ENCODE assay signal across 9 cellular contexts in genomic region chr10:80161321-80162084, GRCh38. TPM values are rescaled to one million over a fixed set of nuclear protein-coding genes. Genes with fewer than 3 reads are reported as not detected.
A peak's percentile ranks its signal among the peaks of the same experiment; 100 is the strongest.
DNase-seq lines count a peak whose midpoint lies in the region; ATAC-seq and TF ChIP-seq lines count a peak whose summit lies in the region.
"Had no signal": no experiment of that assay in that cellular context is flagged by ENCODE, and none has a peak within 500 bp of the region (broad histone marks: within the 10 kb centered on the region; RNA-seq: fewer than 3 reads in every experiment).

No MANE protein-coding gene starts in this region.

- H3K36me3 ChIP-seq in GM06990 (ENCODE audit: control insufficient read depth, insufficient read depth, low read length) = peaks cover 32% of the 10 kb centered on the region
- H3K36me3 ChIP-seq in colonic mucosa = peaks cover 20% of the 10 kb centered on the region

- peaks cover 88% of the 10 kb centered on the region for H3K36me3 Mint-ChIP-seq in activated T-helper 2 cell treated with anti-CD3 and anti-CD28 coated beads, Interferon-gamma antibody, Interleukin-2, Interleukin-4, amounts not matched to agents 10 μg/mL and 5 μg/mL and 100 μg/mL, durations not matched to agents 14 hours and 24 hours and 36 hours (ENCODE audit: low read depth)

- H3K4me3 ChIP-seq in AG04450 (ENCODE audit: low read depth, low read length) (no peak overlapping the region), GM06990 (replicated peaks; ENCODE audit: low read depth, low read length) (no peak overlapping the region), colonic mucosa (no peak overlapping the region)

- H3K27me3 ChIP-seq in AG04450 (ENCODE audit: control insufficient read depth, insufficient read depth, low read length) (no peaks in the 10 kb centered on the region), GM06990 (replicated peaks; ENCODE audit: control insufficient read depth, insufficient read depth, low read length) (no peaks in the 10 kb centered on the region), colonic mucosa (no peaks in the 10 kb centered on the region)

- H3K4me1 Mint-ChIP-seq in activated T-helper 2 cell treated with anti-CD3 and anti-CD28 coated beads, Interferon-gamma antibody, Interleukin-2, Interleukin-4, amounts not matched to agents 10 μg/mL and 5 μg/mL and 100 μg/mL, durations not matched to agents 14 hours and 24 hours and 36 hours (ENCODE audit: low read depth) = peaks cover 15% of the 10 kb centered on the region

- intact Hi-C loops in activated T-helper 2 cell treated with anti-CD3 and anti-CD28 coated beads, Interferon-gamma antibody, Interleukin-2, Interleukin-4, amounts not matched to agents 10 μg/mL and 5 μg/mL and 100 μg/mL, durations not matched to agents 14 hours and 24 hours and 36 hours (cut with micrococcal nuclease) = no loop called here
- intact Hi-C loops in colonic mucosa (cut with DNase I) = loop anchor here (5.0 kb wide), 1 partner anchor 41 kb away; no protein-coding TSS in a partner anchor

- TF ChIP-seq CTCF in AG04450 (IDR thresholded peaks at IDR 0.05; ENCODE audit: low read depth, low read length) (peak; percentile 39), GM06990 (IDR thresholded peaks at IDR 0.05; ENCODE audit: insufficient read depth, low read length, poor library complexity, severe bottlenecking) (peak; percentile 21), RWPE1 (conservative IDR thresholded peaks at IDR 0.05; ENCODE audit: low read depth) (no peak), colonic mucosa (IDR thresholded peaks at IDR 0.05) (no peak)

- DNase-seq in AG04450 (ENCODE audit: low read depth, low spot score) = no peak
- no peak for DNase-seq in GM06990 (ENCODE audit: extremely low read depth, insufficient read length)
- DNase-seq in activated T-helper 2 cell treated with anti-CD3 and anti-CD28 coated beads, Interferon-gamma antibody, Interleukin-2, Interleukin-4, amounts not matched to agents 10 μg/mL and 5 μg/mL and 100 μg/mL, durations not matched to agents 14 hours and 24 hours and 36 hours (ENCODE audit: low spot score) = no peak
- DNase-seq in islet precursor cell = peak; percentile 66
- DNase-seq in RWPE1 (ENCODE audit: low spot score) = no peak
- no peak for DNase-seq in colonic mucosa
- DNase-seq: activated effector memory CD4-positive, alpha-beta T cell treated with Interleukin-2 at 50 U/mL for 16 hours had no signal

- peaks cover 10% of the 10 kb centered on the region for H3K4me1 ChIP-seq in colonic mucosa

- H3K27ac Mint-ChIP-seq in activated T-helper 2 cell treated with anti-CD3 and anti-CD28 coated beads, Interferon-gamma antibody, Interleukin-2, Interleukin-4, amounts not matched to agents 10 μg/mL and 5 μg/mL and 100 μg/mL, durations not matched to agents 14 hours and 24 hours and 36 hours = peak overlapping the region; percentile 25

- no peaks in the 10 kb centered on the region for H3K9me3 Mint-ChIP-seq in activated T-helper 2 cell treated with anti-CD3 and anti-CD28 coated beads, Interferon-gamma antibody, Interleukin-2, Interleukin-4, amounts not matched to agents 10 μg/mL and 5 μg/mL and 100 μg/mL, durations not matched to agents 14 hours and 24 hours and 36 hours

- H3K27me3 Mint-ChIP-seq in activated T-helper 2 cell treated with anti-CD3 and anti-CD28 coated beads, Interferon-gamma antibody, Interleukin-2, Interleukin-4, amounts not matched to agents 10 μg/mL and 5 μg/mL and 100 μg/mL, durations not matched to agents 14 hours and 24 hours and 36 hours (ENCODE audit: low read depth) = no peaks in the 10 kb centered on the region

- ATAC-seq in GM18502 (IDR thresholded peaks at IDR 0.05; ENCODE audit: poor library complexity, unreplicated experiment) (no peak), GM21390 (IDR thresholded peaks at IDR 0.05; ENCODE audit: unreplicated experiment) (no peak)

- H3K27ac ChIP-seq in AG04450 (ENCODE audit: low read depth, low read length) (no peak overlapping the region), RWPE1 (no peak overlapping the region), colonic mucosa (no peak overlapping the region)

- no peak overlapping the region for H3K9ac ChIP-seq in colonic mucosa (ENCODE audit: low read depth in 2 of 2, low read length in 2 of 2)

- H3K4me3 Mint-ChIP-seq in activated T-helper 2 cell treated with anti-CD3 and anti-CD28 coated beads, Interferon-gamma antibody, Interleukin-2, Interleukin-4, amounts not matched to agents 10 μg/mL and 5 μg/mL and 100 μg/mL, durations not matched to agents 14 hours and 24 hours and 36 hours (ENCODE audit: low read depth) = no peak overlapping the region

- H3K9me3 ChIP-seq in AG04450 (ENCODE audit: control insufficient read depth, insufficient read depth, low read length) (no peaks in the 10 kb centered on the region), colonic mucosa (no peaks in the 10 kb centered on the region)

- POLR2A ChIA-PET in AG04450 (lab: Yijun Ruan, JAX) = no interaction called here
- POLR2A ChIA-PET in RWPE1 (lab: Yijun Ruan, JAX; ENCODE audit: low non-redundant PET) = no interaction called here

- CTCF ChIA-PET in AG04450 (lab: Charles Lee) (interaction anchor here (0.9 to 1.6 kb wide), 3 partner anchors 17 to 115 kb away, joined by 3 to 7 read pairs (median 3); no protein-coding TSS in a partner anchor), RWPE1 (lab: Yijun Ruan, JAX) (interaction anchor here (0.5 to 1.6 kb wide), 4 partner anchors 16 to 587 kb away, joined by 3 to 4 read pairs (median 4); no protein-coding TSS in a partner anchor)

RNA-seq across cellular contexts. Expression of gene PLAC9, which starts 29.0 kb away (rescaled TPM):
- polyA plus RNA-seq in AG04450 (2011; rRNA removed) = 11.5 and 14.2 TPM in 2 replicates
- polyA minus RNA-seq in AG04450 (2011; rRNA and poly(A)+ RNA removed) = 2.2 and 4.0 TPM in 2 replicates
- not detected in 2 replicates for total RNA-seq in activated T-helper 2 cell treated with anti-CD3 and anti-CD28 coated beads, Interferon-gamma antibody, Interleukin-2, Interleukin-4, amounts not matched to agents 10 μg/mL and 5 μg/mL and 100 μg/mL, durations not matched to agents 14 hours and 24 hours and 36 hours
- total RNA-seq in colonic mucosa = 1 to 10 TPM; 3.9 to 6.0 TPM

RNA-seq across cellular contexts. Expression of gene ANXA11, which starts 43.8 kb away (rescaled TPM):
- polyA plus RNA-seq in AG04450 (2011; rRNA removed) = 161 and 182 TPM in 2 replicates
- 120 and 127 TPM in 2 replicates for polyA minus RNA-seq in AG04450 (2011; rRNA and poly(A)+ RNA removed)
- 251 and 264 TPM in 2 replicates for total RNA-seq in activated T-helper 2 cell treated with anti-CD3 and anti-CD28 coated beads, Interferon-gamma antibody, Interleukin-2, Interleukin-4, amounts not matched to agents 10 μg/mL and 5 μg/mL and 100 μg/mL, durations not matched to agents 14 hours and 24 hours and 36 hours
- total RNA-seq in colonic mucosa = 100 to 1,000 TPM; 271 to 353 TPM

Comparison
In these comparisons a context has a peak if more than half of its experiments do, and no peak if none do; other contexts are left out.
1. CTCF ChIP-seq: peak in AG04450 (single experiment) and GM06990 (single experiment); none in RWPE1 (single experiment) and colonic mucosa (single experiment).